8 cellular contexts compared by ENCODE assay signal in the genomic region with DNA sequence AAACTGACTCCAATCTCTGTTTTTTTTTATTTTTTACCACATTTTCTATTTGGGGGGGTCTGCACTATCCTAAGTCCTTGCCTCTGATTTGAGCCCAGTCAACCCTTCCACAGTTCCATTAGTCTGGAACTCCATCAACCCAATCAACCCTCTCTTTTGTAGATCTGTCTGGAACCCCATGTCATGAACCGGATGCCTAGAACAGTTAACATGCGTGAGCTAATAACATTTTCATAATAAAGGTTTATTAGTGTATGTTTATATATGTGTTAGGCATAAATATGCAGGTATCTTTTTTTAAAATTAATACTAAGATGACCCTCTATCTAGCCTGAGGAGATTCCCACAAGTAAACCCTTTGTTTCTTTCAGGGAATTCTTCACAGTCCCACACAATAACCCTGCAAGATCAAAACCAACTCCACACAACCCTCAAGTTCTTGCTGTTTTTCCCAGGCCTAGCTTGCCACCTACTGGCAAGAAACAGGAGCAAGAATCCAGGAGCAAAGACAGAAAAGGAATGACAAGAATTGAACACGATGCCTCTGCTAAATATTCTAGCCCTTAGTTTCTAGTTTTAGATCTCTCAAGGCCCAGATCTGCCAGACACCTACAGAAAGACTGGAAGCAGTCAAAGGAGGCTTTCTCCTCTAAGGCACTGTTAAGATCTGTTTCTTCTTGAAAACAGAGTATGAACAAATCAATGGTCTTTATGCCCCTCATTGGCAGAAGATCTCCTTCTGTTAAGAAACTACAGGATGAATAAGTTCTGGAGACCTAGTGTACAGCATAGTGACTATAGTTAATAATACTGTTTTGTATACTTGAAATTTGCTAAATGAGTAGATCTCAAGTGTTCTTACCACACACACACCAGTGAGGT.
DNase-seq lines count a peak whose midpoint lies in the region; ATAC-seq, FAIRE-seq and TF ChIP-seq lines count a peak whose summit lies in the region.

No MANE protein-coding gene starts in this region.

- H3K9ac ChIP-seq in GM12878 (ENCODE audit: control insufficient read depth, insufficient read depth, low read length): no peak overlapping the region
- H3K9ac ChIP-seq in kidney (ENCODE audit: low read length in 2 of 2): no peak overlapping the region

- SMC1A ChIA-PET in GM12878 (lab: Charles Lee; ENCODE audit: uncharacterized antibody, unreplicated experiment): interaction anchor here (0.6 to 2.2 kb wide), 8 partner anchors 20 to 1389 kb away, joined by 3 to 6 read pairs (median 3); no protein-coding TSS in a partner anchor

- TF ChIP-seq EP300 in GM12878 (IDR thresholded peaks at IDR 0.05; ENCODE audit: borderline replicate concordance in 1 of 2, control insufficient read depth in 1 of 2, low read depth in 2 of 2, low read length in 2 of 2): no peak

- no peak for TF ChIP-seq POLR2A in GM12878 (IDR thresholded peaks at IDR 0.05; ENCODE audit: low read depth, low read length)

- CTCF ChIA-PET in GM12878 (lab: Yijun Ruan, JAX): interaction anchor here (0.7 to 3.1 kb wide), 16 partner anchors 11 to 1458 kb away, joined by 3 to 15 read pairs (median 4); no protein-coding TSS in a partner anchor

- H3K4me1 ChIP-seq in GM12878 (ENCODE audit: control insufficient read depth, insufficient read depth, low read length) (no peaks in the 10 kb centered on the region), kidney (ENCODE audit: control insufficient read depth in 1 of 2, insufficient read depth in 1 of 2, low read depth in 1 of 2, low read length in 2 of 2) (no peaks in the 10 kb centered on the region), tibial artery (peaks cover 0 to 9% (median 2%) of the 10 kb centered on the region in 4 donors)

- H3K27ac ChIP-seq in C4-2B (no peak overlapping the region), GM12878 (ENCODE audit: control insufficient read depth, insufficient read depth) (peak overlapping the region; percentile 48; the same call in 1 of the 2 replicates), kidney (ENCODE audit: low read depth in 2 of 2, low read length in 2 of 2) (no peak overlapping the region), tibial artery (no peak overlapping the region)

- FAIRE-seq in GM12878 (lab: Jason Lieb, UNC): no peak
- no peak for FAIRE-seq in kidney (lab: Jason Lieb, UNC)

- ATAC-seq in HG02870 (IDR thresholded peaks at IDR 0.05; ENCODE audit: unreplicated experiment): peak; percentile 50
- peak; percentile 70 for ATAC-seq in GM12878

- POLR2A ChIA-PET in GM12878 (lab: Charles Lee): no interaction called here

- intact Hi-C loops in GM12878 (cut with micrococcal nuclease; ENCODE audit: unreplicated experiment): loop anchor here (5.0 kb wide), 1 partner anchor 617 kb away; no protein-coding TSS in a partner anchor
- intact Hi-C loops in kidney (cut with DNase I): no loop called here
- intact Hi-C loops in tibial artery (cut with DNase I; ENCODE audit: low total_unique reads): no loop called here

- H3K27me3 ChIP-seq in GM12878 (replicated peaks in 1 of 2; ENCODE audit: control insufficient read depth in 2 of 2, insufficient read depth in 2 of 2, low read length in 1 of 2) (no peaks in the 10 kb centered on the region), tibial artery (peaks cover 0 to 7% of the 10 kb centered on the region in 2 donors)

- no peaks in the 10 kb centered on the region for H4K20me1 ChIP-seq in GM12878 (ENCODE audit: control insufficient read depth, insufficient read depth)

- H3K36me3 ChIP-seq in GM12878 (ENCODE audit: control insufficient read depth in 2 of 2, insufficient read depth in 2 of 2, low read length in 1 of 2): no peaks in the 10 kb centered on the region
- H3K36me3 ChIP-seq in kidney (ENCODE audit: control insufficient read depth in 1 of 2, insufficient read depth in 2 of 2, low read length in 2 of 2): no peaks in the 10 kb centered on the region
- H3K36me3 ChIP-seq in tibial artery: no peaks in the 10 kb centered on the region

- 62% methylated on average over 3 of the region's 3 CpGs for WGBS in GM12878 (ENCODE audit: insufficient coverage, insufficient replicate concordance, low lambda C conversion rate, missing lambda C conversion rate)

- H2AFZ ChIP-seq in GM12878 (ENCODE audit: control insufficient read depth, low read depth, low read length): peak overlapping the region; percentile 48

- H3K79me2 ChIP-seq in GM12878 (ENCODE audit: control insufficient read depth, insufficient read depth, low read length): no peaks in the 10 kb centered on the region

- TF ChIP-seq RAD21 in GM12878 (IDR thresholded peaks at IDR 0.05; ENCODE audit: insufficient read depth, low read depth, low read length): peak; percentile 63

- H3K9me3 ChIP-seq in GM12878 (replicated peaks; ENCODE audit: control insufficient read depth, insufficient read depth, low read length) (peaks cover 10% of the 10 kb centered on the region), kidney (ENCODE audit: control insufficient read depth in 1 of 2, low read length in 2 of 2) (no peaks in the 10 kb centered on the region), tibial artery (no peaks in the 10 kb centered on the region)

- H3K4me3 ChIP-seq in GM12878 (no peak overlapping the region), kidney (ENCODE audit: low read length in 2 of 2) (peak overlapping the region in 1 of 2 donors; percentile 12), tibial artery (no peak overlapping the region)

- no peak overlapping the region for H3K4me2 ChIP-seq in GM12878 (ENCODE audit: control insufficient read depth, insufficient read depth)

- no TSS peak for BruUV-seq in GM12878 (replicated peaks; lab: Mats Ljungman, UMichigan)

- RAD21 ChIA-PET in GM12878 (lab: Charles Lee; ENCODE audit: unreplicated experiment): interaction anchor here (0.6 to 1.8 kb wide), 5 partner anchors 46 to 1457 kb away, joined by 3 to 5 read pairs (median 4); no protein-coding TSS in a partner anchor

- TF ChIP-seq CTCF in C4-2B (conservative IDR thresholded peaks at IDR 0.05) (peak; percentile 90), GM13976 (IDR thresholded peaks at IDR 0.05; ENCODE audit: borderline replicate concordance, control extremely low read depth, extremely low read depth, insufficient read depth, missing control alignments) (peak; percentile 11), GM12878 (IDR thresholded peaks at IDR 0.05 in 2 of 3, conservative IDR thresholded peaks at IDR 0.05 in 1 of 3; ENCODE audit: control insufficient read depth in 2 of 3, extremely low read depth in 1 of 3, insufficient read depth in 1 of 3, low read depth in 3 of 3, low read length in 3 of 3) (peak; percentile 24 to 43 (median 43); a peak in 5 of 6 replicates), kidney (IDR thresholded peaks at IDR 0.05; ENCODE audit: borderline replicate concordance, extremely low read depth, insufficient read depth) (peak; percentile 55), tibial artery (IDR thresholded peaks at IDR 0.05) (peak; percentile 50 to 61)

- in situ Hi-C loops in GM13976 (cut with MboI; ENCODE audit: low sequenced_read_pairs, unreplicated experiment) (no loop called here), GM12878 (cut with MboI) (no loop called here)

- DNase-seq in GM13976 (ENCODE audit: low spot score): no peak
- peak; percentile 43 for DNase-seq in NCI-H2227 (lab: John Stamatoyannopoulos, UW; ENCODE audit: unreplicated experiment)
- peak; percentile 12 for DNase-seq in GM12878 (ENCODE audit: low read depth, low spot score)
- no peak for DNase-seq in kidney
- peak in 1 of 2 donors; percentile 25 for DNase-seq in tibial artery
- DNase-seq in mesenteric fat pad (ENCODE audit: low spot score): no peak

TF ChIP-seq in GM12878, 131 proteins besides CTCF, POLR2A, EP300 and RAD21 (continues in another document):
- TF ChIP-seq, protein P1, sequence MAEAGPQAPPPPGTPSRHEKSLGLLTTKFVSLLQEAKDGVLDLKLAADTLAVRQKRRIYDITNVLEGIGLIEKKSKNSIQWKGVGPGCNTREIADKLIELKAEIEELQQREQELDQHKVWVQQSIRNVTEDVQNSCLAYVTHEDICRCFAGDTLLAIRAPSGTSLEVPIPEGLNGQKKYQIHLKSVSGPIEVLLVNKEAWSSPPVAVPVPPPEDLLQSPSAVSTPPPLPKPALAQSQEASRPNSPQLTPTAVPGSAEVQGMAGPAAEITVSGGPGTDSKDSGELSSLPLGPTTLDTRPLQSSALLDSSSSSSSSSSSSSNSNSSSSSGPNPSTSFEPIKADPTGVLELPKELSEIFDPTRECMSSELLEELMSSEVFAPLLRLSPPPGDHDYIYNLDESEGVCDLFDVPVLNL (IDR thresholded peaks at IDR 0.05; ENCODE audit: low read depth, low read length): no peak
- TF ChIP-seq, protein P2, sequence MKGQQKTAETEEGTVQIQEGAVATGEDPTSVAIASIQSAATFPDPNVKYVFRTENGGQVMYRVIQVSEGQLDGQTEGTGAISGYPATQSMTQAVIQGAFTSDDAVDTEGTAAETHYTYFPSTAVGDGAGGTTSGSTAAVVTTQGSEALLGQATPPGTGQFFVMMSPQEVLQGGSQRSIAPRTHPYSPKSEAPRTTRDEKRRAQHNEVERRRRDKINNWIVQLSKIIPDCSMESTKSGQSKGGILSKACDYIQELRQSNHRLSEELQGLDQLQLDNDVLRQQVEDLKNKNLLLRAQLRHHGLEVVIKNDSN (IDR thresholded peaks at IDR 0.05; ENCODE audit: borderline replicate concordance, extremely low read length, insufficient read depth, low read depth, low read length): no peak
- TF ChIP-seq, protein P3, sequence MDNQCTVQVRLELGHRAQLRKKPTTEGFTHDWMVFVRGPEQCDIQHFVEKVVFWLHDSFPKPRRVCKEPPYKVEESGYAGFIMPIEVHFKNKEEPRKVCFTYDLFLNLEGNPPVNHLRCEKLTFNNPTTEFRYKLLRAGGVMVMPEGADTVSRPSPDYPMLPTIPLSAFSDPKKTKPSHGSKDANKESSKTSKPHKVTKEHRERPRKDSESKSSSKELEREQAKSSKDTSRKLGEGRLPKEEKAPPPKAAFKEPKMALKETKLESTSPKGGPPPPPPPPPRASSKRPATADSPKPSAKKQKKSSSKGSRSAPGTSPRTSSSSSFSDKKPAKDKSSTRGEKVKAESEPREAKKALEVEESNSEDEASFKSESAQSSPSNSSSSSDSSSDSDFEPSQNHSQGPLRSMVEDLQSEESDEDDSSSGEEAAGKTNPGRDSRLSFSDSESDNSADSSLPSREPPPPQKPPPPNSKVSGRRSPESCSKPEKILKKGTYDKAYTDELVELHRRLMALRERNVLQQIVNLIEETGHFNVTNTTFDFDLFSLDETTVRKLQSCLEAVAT (IDR thresholded peaks at IDR 0.05): 0 out of 2 replicates have a peak, but pooled peaks have one; percentile 27
- TF ChIP-seq GABPA (IDR thresholded peaks at IDR 0.05; ENCODE audit: low read depth) (no peak), RUNX3 (IDR thresholded peaks at IDR 0.05; ENCODE audit: low read length) (no peak), SP1 (IDR thresholded peaks at IDR 0.05; ENCODE audit: low read depth, low read length) (no peak), JUNB (IDR thresholded peaks at IDR 0.05) (0 out of 2 replicates have a peak, but pooled peaks have one; percentile 2), SMC3 (IDR thresholded peaks at IDR 0.05; ENCODE audit: borderline replicate concordance, low read length) (peak; percentile 46; the same call in 1 of the 2 replicates), IKZF2 (IDR thresholded peaks at IDR 0.05) (peak; percentile 37 to 41; a peak in 3 of 4 replicates)

Comparison
In these comparisons a context has a peak if more than half of its experiments do, and no peak if none do; other contexts are left out.
1. CTCF ChIP-seq: peak in every context shown above with its lines; median percentile 90 in C4-2B; 56 in tibial artery; 55 in kidney; 43 in GM12878; 11 in GM13976.
2. DNase-seq: peak in NCI-H2227 (single experiment) and GM12878 (single experiment); none in GM13976 (single experiment), kidney (single experiment) and mesenteric fat pad (single experiment).